25 cellular contexts compared by ENCODE assay signal in genomic region chr3:170863768-170864167, GRCh38. TPM values are rescaled to one million over a fixed set of nuclear protein-coding genes. Genes with fewer than 3 reads are reported as not detected.
DNase-seq lines count a peak whose midpoint lies in the region; ATAC-seq and TF ChIP-seq lines count a peak whose summit lies in the region.
"Had no signal": no experiment of that assay in that cellular context is flagged by ENCODE, and none has a peak within 500 bp of the region (broad histone marks: within the 10 kb centered on the region; RNA-seq: fewer than 3 reads in every experiment).

No MANE protein-coding gene starts in this region.

- no peaks in the 10 kb centered on the region for H3K79me1 ChIP-seq in H9 (ENCODE audit: insufficient read depth, low read depth, low read length, poor library complexity, severe bottlenecking)

- H3K36me3 ChIP-seq in Caco-2 (ENCODE audit: control insufficient read depth, insufficient read depth, low read length) (no peaks in the 10 kb centered on the region; the same call in none of the 2 replicates), GM23338 (ENCODE audit: insufficient read depth) (peaks cover 31% of the 10 kb centered on the region)

- H3K9me3 ChIP-seq in Caco-2: no peaks in the 10 kb centered on the region
- H3K9me3 ChIP-seq in H9 (ENCODE audit: control insufficient read depth, low read depth, low read length): no peaks in the 10 kb centered on the region
- H3K9me3 ChIP-seq: BE2C, esophagus squamous epithelium had no signal

- H3K4me1 ChIP-seq in Caco-2: peaks cover 21% of the 10 kb centered on the region; the same call in 1 of the 2 replicates
- peaks cover 18% of the 10 kb centered on the region for H3K4me1 ChIP-seq in GM23338 (ENCODE audit: insufficient read depth)
- no peaks in the 10 kb centered on the region for H3K4me1 ChIP-seq in H9 (ENCODE audit: insufficient read depth, low read length)
- H3K4me1 ChIP-seq: BE2C had no signal

- no peaks in the 10 kb centered on the region for H3K27me3 ChIP-seq in Caco-2 (replicated peaks; ENCODE audit: control insufficient read depth, insufficient read depth, low read length)
- H3K27me3 ChIP-seq in GM23338 (ENCODE audit: insufficient read depth): no peaks in the 10 kb centered on the region
- no peaks in the 10 kb centered on the region for H3K27me3 ChIP-seq in H9 (ENCODE audit: insufficient read depth, low read length)
- H3K27me3 ChIP-seq: BE2C, esophagus squamous epithelium had no signal

- no peak overlapping the region for H3K9ac ChIP-seq in H9 (ENCODE audit: extremely low read depth, insufficient read length, low read length)

- H2AK5ac ChIP-seq in H9 (ENCODE audit: insufficient read length, low read length): no peak overlapping the region

- CTCF ChIA-PET in Caco-2 (lab: Charles Lee): no interaction called here

- intact Hi-C loops in Caco-2 (cut with micrococcal nuclease; ENCODE audit: unreplicated experiment): no loop called here

- no peak overlapping the region for H2BK15ac ChIP-seq in H9 (ENCODE audit: low read depth, low read length)

- no peak overlapping the region for H3K56ac ChIP-seq in H9 (ENCODE audit: insufficient read length, low read depth, low read length)

- H3K79me2 ChIP-seq in GM23338 (replicated peaks; ENCODE audit: insufficient read depth): peaks cover 15% of the 10 kb centered on the region
- no peaks in the 10 kb centered on the region; the same call in 1 of the 2 replicates for H3K79me2 ChIP-seq in H9 (ENCODE audit: insufficient read depth, low read length)

- peak overlapping the region; percentile 21 for H3K27ac Mint-ChIP-seq in Caco-2 (ENCODE audit: unreplicated experiment)
- no peak overlapping the region; the same call in 1 of the 2 replicates for H3K27ac Mint-ChIP-seq in GM23338
- H3K27ac Mint-ChIP-seq in activated T-helper 17 cell treated with anti-CD3 and anti-CD28 coated beads, Interleukin-2, amount 50 U/mL, for 72 hours: peak overlapping the region; percentile 42
- H3K27ac Mint-ChIP-seq in H9: no peak overlapping the region
- H3K27ac Mint-ChIP-seq: activated T-helper 1 cell treated with anti-CD3 and anti-CD28 coated beads, Interleukin-12 subunit alpha, Interleukin-12 subunit beta, Interleukin-2, Interleukin-4 antibody, amounts not matched to agents 30 ng/mL and 10 ng/mL and 1 ng/mL, durations not matched to agents 14 hours and 24 hours and 36 hours had no signal

- H3K18ac ChIP-seq in H9 (ENCODE audit: insufficient read length, low read depth, low read length): no peak overlapping the region

- H3K36me3 Mint-ChIP-seq in Caco-2 (ENCODE audit: insufficient read depth, unreplicated experiment) (peaks cover 59% of the 10 kb centered on the region), GM23338 (ENCODE audit: low read depth) (peaks cover 49% of the 10 kb centered on the region), H9 (ENCODE audit: insufficient read depth in 1 of 3, low read depth in 3 of 3) (peaks cover 19 to 41% (median 21%) of the 10 kb centered on the region in 3 experiments)
- H3K36me3 Mint-ChIP-seq in activated T-helper 17 cell treated with anti-CD3 and anti-CD28 coated beads, Interleukin-2, amount 50 U/mL, for 72 hours (ENCODE audit: low read depth): peaks cover 36% of the 10 kb centered on the region

- H3K9me2 ChIP-seq in GM23338 (ENCODE audit: insufficient read depth): no peaks in the 10 kb centered on the region

- no peak overlapping the region for H4K91ac ChIP-seq in H9 (ENCODE audit: insufficient read length, low read depth, low read length)

- no peak overlapping the region for H3T11ph ChIP-seq in H9 (ENCODE audit: low read length)

- H3K14ac ChIP-seq in H9 (ENCODE audit: insufficient read depth, low read length): no peak overlapping the region

- H3K4me3 Mint-ChIP-seq in Caco-2 (ENCODE audit: unreplicated experiment) (no peak overlapping the region), GM23338 (no peak overlapping the region), H9 (no peak overlapping the region)
- no peak overlapping the region for H3K4me3 Mint-ChIP-seq in activated T-helper 17 cell treated with anti-CD3 and anti-CD28 coated beads, Interleukin-2, amount 50 U/mL, for 72 hours
- H3K4me3 Mint-ChIP-seq: activated T-helper 1 cell treated with anti-CD3 and anti-CD28 coated beads, Interleukin-12 subunit alpha, Interleukin-12 subunit beta, Interleukin-2, Interleukin-4 antibody, amounts not matched to agents 30 ng/mL and 10 ng/mL and 1 ng/mL, durations not matched to agents 14 hours and 24 hours and 36 hours; CD8-positive, alpha-beta memory T cell; nephron had no signal

- H3K4me2 ChIP-seq in GM23338 (no peak overlapping the region), H9 (ENCODE audit: insufficient read depth, insufficient read length, low read length) (no peak overlapping the region)

- H3K4ac ChIP-seq in H9 (ENCODE audit: low read depth, low read length): no peak overlapping the region

- ATAC-seq in GM23338 (peak; percentile 7; the same call in 2 of the 3 replicates), HG03520 (IDR thresholded peaks at IDR 0.05; ENCODE audit: unreplicated experiment) (no peak), esophagus mucosa (no peak), HG02763 (IDR thresholded peaks at IDR 0.05; ENCODE audit: unreplicated experiment) (no peak)
- ATAC-seq in activated T-helper 17 cell treated with anti-CD3 and anti-CD28 coated beads, Interleukin-2, amount 50 U/mL, for 72 hours (replicated peaks): no peak

- DNase-seq in Caco-2 (no peak), GM23338 (ENCODE audit: low spot score) (no peak), NOMO-1 treated with DMSO at 0.1 percent for 48 hours (lab: John Stamatoyannopoulos, UW; ENCODE audit: unreplicated experiment) (peak; percentile 16), H9 (no peak)
- DNase-seq: ACHN; activated CD4-positive, alpha-beta T cell treated with anti-CD3 and anti-CD28 coated beads, Interleukin-2, amount 50 U/mL, for 4 hours; activated CD4-positive, CD25-positive, alpha-beta regulatory T cell; aorta; BE2C; CD8-positive, alpha-beta memory T cell; cortex of kidney; esophagus squamous epithelium; foreskin melanocyte; GF-D8; NCI-H2029 treated with DMSO at 0.1 percent for 48 hours; NCI-H2227 treated with DMSO at 0.1 percent for 48 hours; T1000 had no signal

- no peak overlapping the region for H3K4me3 ChIP-seq in Caco-2 (ENCODE audit: low read depth, low read length)
- no peak overlapping the region for H3K4me3 ChIP-seq in GM23338
- H3K4me3 ChIP-seq: esophagus squamous epithelium, skin epidermis had no signal

- H3K9me3 Mint-ChIP-seq in Caco-2 (ENCODE audit: unreplicated experiment) (no peaks in the 10 kb centered on the region), GM23338 (peaks cover 4% of the 10 kb centered on the region; the same call in 1 of the 3 replicates), H9 (no peaks in the 10 kb centered on the region)
- H3K9me3 Mint-ChIP-seq in activated T-helper 17 cell treated with anti-CD3 and anti-CD28 coated beads, Interleukin-2, amount 50 U/mL, for 72 hours: no peaks in the 10 kb centered on the region
- H3K9me3 Mint-ChIP-seq: activated naive CD4-positive, alpha-beta T cell treated with anti-CD3 and anti-CD28 coated beads, Interleukin-2, amount 50 U/mL, for 72 hours; activated T-helper 1 cell treated with anti-CD3 and anti-CD28 coated beads, Interleukin-12 subunit alpha, Interleukin-12 subunit beta, Interleukin-2, Interleukin-4 antibody, amounts not matched to agents 30 ng/mL and 10 ng/mL and 1 ng/mL, durations not matched to agents 14 hours and 24 hours and 36 hours; CD8-positive, alpha-beta memory T cell; nephron had no signal

- no peak for TF ChIP-seq CTCF in Caco-2 (IDR thresholded peaks at IDR 0.05; ENCODE audit: insufficient read depth in 1 of 2, low read depth in 1 of 2, low read length in 1 of 2, severe bottlenecking in 1 of 2, unreplicated experiment in 1 of 2)
- no peak for TF ChIP-seq CTCF in GM23338 (conservative IDR thresholded peaks at IDR 0.05; ENCODE audit: low read depth in 2 of 2)
- TF ChIP-seq CTCF in H9 (conservative IDR thresholded peaks at IDR 0.05): no peak

- peaks cover 18% of the 10 kb centered on the region for H4K20me1 ChIP-seq in GM23338 (replicated peaks; ENCODE audit: insufficient read depth)
- H4K20me1 ChIP-seq in H9 (ENCODE audit: control insufficient read depth, insufficient read depth, insufficient read length): no peaks in the 10 kb centered on the region

- H3K23ac ChIP-seq in H9 (ENCODE audit: insufficient read length, low read depth, low read length): no peak overlapping the region

- H2AFZ ChIP-seq in GM23338 (no peak overlapping the region), H9 (ENCODE audit: low read length) (no peak overlapping the region)

- H3K4me1 Mint-ChIP-seq in Caco-2 (ENCODE audit: low read depth, unreplicated experiment) (peaks cover 22% of the 10 kb centered on the region), GM23338 (peaks cover 11% of the 10 kb centered on the region), H9 (peaks cover 9 to 10% of the 10 kb centered on the region in 2 experiments)
- peaks cover 9% of the 10 kb centered on the region for H3K4me1 Mint-ChIP-seq in activated T-helper 17 cell treated with anti-CD3 and anti-CD28 coated beads, Interleukin-2, amount 50 U/mL, for 72 hours

- no peak overlapping the region for H2BK120ac ChIP-seq in H9 (ENCODE audit: low read depth, low read length, poor library complexity, severe bottlenecking)

- peaks cover 43% of the 10 kb centered on the region for H3F3A ChIP-seq in GM23338 (replicated peaks; ENCODE audit: low read depth)

- H4K8ac ChIP-seq in H9 (replicated peaks; ENCODE audit: insufficient read length, low read depth, low read length): no peak overlapping the region

- no peaks in the 10 kb centered on the region for H3K23me2 ChIP-seq in H9 (ENCODE audit: insufficient read length, low read depth, low read length, poor library complexity, severe bottlenecking)

- H2BK12ac ChIP-seq in H9 (ENCODE audit: insufficient read length, low read depth, low read length): no peak overlapping the region

- POLR2A ChIA-PET in Caco-2 (lab: Charles Lee): no interaction called here

- no peak overlapping the region for H4K5ac ChIP-seq in H9 (ENCODE audit: insufficient read length, low read depth, low read length)

- peak overlapping the region; percentile 84 for H3K27ac ChIP-seq in GM23338 (ENCODE audit: low read depth)
- H3K27ac ChIP-seq in H9 (ENCODE audit: insufficient read length, low read depth, low read length): no peak overlapping the region
- H3K27ac ChIP-seq: esophagus squamous epithelium, skin epidermis had no signal

- H2BK20ac ChIP-seq in H9 (ENCODE audit: low read depth, low read length, poor library complexity, severe bottlenecking): no peak overlapping the region

- no peak overlapping the region for H2BK5ac ChIP-seq in H9 (ENCODE audit: insufficient read length, low read length)

- WGBS in H9 (ENCODE audit: extremely low coverage, insufficient read length, low lambda C conversion rate): no CpG with 5 or more reads among the region's 4 CpGs

- H3K27me3 Mint-ChIP-seq in Caco-2 (ENCODE audit: insufficient read depth, unreplicated experiment): no peaks in the 10 kb centered on the region
- peaks cover 16% of the 10 kb centered on the region for H3K27me3 Mint-ChIP-seq in GM23338 (ENCODE audit: insufficient read depth, low read depth, poor library complexity)
- H3K27me3 Mint-ChIP-seq in activated T-helper 17 cell treated with anti-CD3 and anti-CD28 coated beads, Interleukin-2, amount 50 U/mL, for 72 hours: no peaks in the 10 kb centered on the region
- H3K27me3 Mint-ChIP-seq in H9 (ENCODE audit: low read depth): no peaks in the 10 kb centered on the region
- H3K27me3 Mint-ChIP-seq: CD8-positive, alpha-beta memory T cell had no signal

- no TSS peak for BruUV-seq in Caco-2 (replicated peaks; lab: Mats Ljungman, UMichigan)

RNA-seq across cellular contexts. Expression of gene RPL22L1, which starts 6.2 kb away (rescaled TPM):
- 31.1 and 37.7 TPM in 2 replicates for total RNA-seq in Caco-2 (2022)
- total RNA-seq in GM23338 (2014; rRNA removed; shearing (Covaris generic)): 216 and 250 TPM in 2 replicates
- 441 and 470 TPM in 2 replicates for polyA plus RNA-seq in GM23338 (2016; fragmentation: Nextera tagmentation; extraction: Ambion mirVana)
- 100 to 1,000 TPM; 105 to 173 TPM for total RNA-seq in activated T-helper 17 cell treated with anti-CD3 and anti-CD28 coated beads, Interleukin-2, amount 50 U/mL, for 72 hours
- total RNA-seq in H9 (2021): 100 TPM in 2 replicates
- total RNA-seq in esophagus mucosa: 90.3 TPM

RNA-seq across cellular contexts. Expression of gene EIF5A2, which starts 44.7 kb away (rescaled TPM):
- total RNA-seq in Caco-2 (2022): 16.1 and 16.6 TPM in 2 replicates
- 5.9 and 6.6 TPM in 2 replicates for total RNA-seq in GM23338 (2014; rRNA removed; shearing (Covaris generic))
- polyA plus RNA-seq in GM23338 (2016; fragmentation: Nextera tagmentation; extraction: Ambion mirVana): 11.7 and 14.3 TPM in 2 replicates
- total RNA-seq in activated T-helper 17 cell treated with anti-CD3 and anti-CD28 coated beads, Interleukin-2, amount 50 U/mL, for 72 hours: 1 to 10 TPM; 4.7 to 8.9 TPM
- total RNA-seq in H9 (2021): 7.7 and 8.6 TPM in 2 replicates
- total RNA-seq in esophagus mucosa: 2.4 TPM

Comparison
In these comparisons a context has a peak if more than half of its experiments do, and no peak if none do; other contexts are left out.
1. H3K27ac Mint-ChIP-seq: peak in Caco-2 (single experiment) and activated T-helper 17 cell treated with anti-CD3 and anti-CD28 coated beads, Interleukin-2, amount 50 U/mL, for 72 hours (single experiment); none in GM23338 (single experiment) and H9 (0 of 3).